ENCODE assay signal across 7 cellular contexts in genomic region chr1:207228987-207229386, GRCh38.
"Had no signal": no experiment of that assay in that cellular context is flagged by ENCODE, and none has a peak within 500 bp of the region (broad histone marks: within the 10 kb centered on the region; RNA-seq: fewer than 3 reads in every experiment).

No MANE protein-coding gene starts in this region.

- DNase-seq: GOT3, HFFc6 had no signal

- H3K4me3 ChIP-seq: HAP-1 had no signal

- H3K9me3 Mint-ChIP-seq: HFFc6 had no signal

- H3K36me3 Mint-ChIP-seq: IgD-negative memory B cell had no signal

- H3K4me1 Mint-ChIP-seq: IgD-negative memory B cell had no signal

- H3K36me3 ChIP-seq: HAP-1 had no signal

- H3K27me3 Mint-ChIP-seq: IgD-negative memory B cell had no signal

- ATAC-seq: HCT116, HepG2 had no signal

- H3K4me3 Mint-ChIP-seq: HFFc6, IgD-negative memory B cell had no signal

- H3K27ac Mint-ChIP-seq: HFFc6, IgD-negative memory B cell had no signal

- H3K4me1 ChIP-seq: HAP-1 had no signal

- H3K27ac ChIP-seq: HL-60 had no signal

- FAIRE-seq: HepG2 had no signal
